In the genomic region with DNA sequence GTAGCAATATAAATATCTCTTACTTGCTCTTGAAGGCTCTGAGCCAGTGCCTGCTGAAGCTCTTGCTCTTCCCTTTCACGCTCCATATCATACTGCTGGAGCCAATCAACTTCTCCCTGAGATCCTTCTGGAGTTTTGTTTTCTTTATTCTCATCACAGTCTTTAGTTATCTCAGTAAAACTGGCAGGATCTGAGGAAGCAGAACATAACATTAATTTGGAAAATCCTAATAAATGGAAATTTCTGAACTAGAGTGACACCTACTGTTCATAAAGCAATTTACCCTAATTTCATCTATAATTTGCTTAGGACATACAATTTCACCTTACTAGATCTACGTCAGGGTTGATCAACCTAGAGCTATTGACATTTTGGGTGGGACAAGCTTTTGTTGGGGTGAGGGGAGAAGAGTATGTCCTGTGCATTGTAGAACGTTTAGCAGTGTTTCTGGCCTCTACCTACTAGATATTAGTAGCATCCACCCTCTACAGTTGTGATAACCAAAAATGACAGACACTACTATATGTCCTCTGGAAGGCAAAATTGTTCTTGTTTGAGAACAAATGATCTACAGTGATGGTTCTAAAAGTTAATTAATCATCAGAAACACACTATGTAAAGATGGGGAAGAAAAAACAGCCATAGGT, we compare ENCODE assay signal across 8 cellular contexts.
DNase-seq lines count a peak whose midpoint lies in the region; ATAC-seq and TF ChIP-seq lines count a peak whose summit lies in the region.

No MANE protein-coding gene starts in this region.

- in situ Hi-C loops in astrocyte of the spinal cord (cut with HindIII; ENCODE audit: low sequenced_read_pairs): no loop called here

- no peak overlapping the region for H3K4me3 ChIP-seq in HFF-Myc (replicated peaks; ENCODE audit: low read depth, low read length)
- no peak overlapping the region for H3K4me3 ChIP-seq in astrocyte of the spinal cord (ENCODE audit: low read depth, low read length)

- DNase-seq in AG08395 (ENCODE audit: low spot score) (peak; percentile 40), HFF-Myc (ENCODE audit: extremely low read depth, low read depth) (no peak), astrocyte of the spinal cord (ENCODE audit: low read depth, low spot score) (peak; percentile 41), kidney tubule cell (ENCODE audit: low spot score) (peak; percentile 25), NCI-H2081 (lab: John Stamatoyannopoulos, UW) (no peak), GM20000 (ENCODE audit: low spot score) (no peak)

- TF ChIP-seq CTCF in HFF-Myc (IDR thresholded peaks at IDR 0.05; ENCODE audit: low read depth, low read length, missing control alignments) (peak; percentile 32), astrocyte of the spinal cord (IDR thresholded peaks at IDR 0.05; ENCODE audit: low read depth, low read length) (no peak), GM20000 (IDR thresholded peaks at IDR 0.05; ENCODE audit: extremely low read depth, missing control alignments) (no peak)

- ATAC-seq in GM19455 (IDR thresholded peaks at IDR 0.05; ENCODE audit: unreplicated experiment): no peak
- no peak for ATAC-seq in HG02840 (IDR thresholded peaks at IDR 0.05; ENCODE audit: low FRiP score, unreplicated experiment)

Comparison
In these comparisons a context has a peak if more than half of its experiments do, and no peak if none do; other contexts are left out.
1. DNase-seq: peak in AG08395 (single experiment), astrocyte of the spinal cord (single experiment) and kidney tubule cell (single experiment); none in HFF-Myc (single experiment), NCI-H2081 (0 of 2) and GM20000 (single experiment).